15 cellular contexts compared by ENCODE assay signal in genomic region chr2:150495993-150496627, GRCh38. TPM values are rescaled to one million over a fixed set of nuclear protein-coding genes. Genes with fewer than 3 reads are reported as not detected.
DNase-seq lines count a peak whose midpoint lies in the region; ATAC-seq and TF ChIP-seq lines count a peak whose summit lies in the region.
"Had no signal": no experiment of that assay in that cellular context is flagged by ENCODE, and none has a peak within 500 bp of the region (broad histone marks: within the 10 kb centered on the region; RNA-seq: fewer than 3 reads in every experiment).

No MANE protein-coding gene starts in this region.

- H4K20me1 ChIP-seq in smooth muscle cell (ENCODE audit: low read depth) (no peaks in the 10 kb centered on the region), MM.1S (ENCODE audit: insufficient read depth, low read length) (no peaks in the 10 kb centered on the region)

- H3F3A ChIP-seq in smooth muscle cell (ENCODE audit: low read depth) = peaks cover 4% of the 10 kb centered on the region
- H3F3A ChIP-seq in MM.1S (ENCODE audit: insufficient read depth, low read length) = no peaks in the 10 kb centered on the region

- H3K27ac ChIP-seq in smooth muscle cell (ENCODE audit: low read depth) (peak overlapping the region; percentile 95), MM.1S (ENCODE audit: low read length) (no peak overlapping the region)

- no peaks in the 10 kb centered on the region for H3K36me3 ChIP-seq in smooth muscle cell (ENCODE audit: low read depth)
- no peaks in the 10 kb centered on the region for H3K36me3 ChIP-seq in MM.1S (replicated peaks; ENCODE audit: insufficient read depth, low read length)

- no peaks in the 10 kb centered on the region for H3K9me3 ChIP-seq in smooth muscle cell (replicated peaks; ENCODE audit: low read depth)
- no peaks in the 10 kb centered on the region for H3K9me3 ChIP-seq in MM.1S (replicated peaks; ENCODE audit: insufficient read depth, low read length)

- H3K79me2 ChIP-seq in smooth muscle cell (ENCODE audit: low read depth) (no peaks in the 10 kb centered on the region), MM.1S (ENCODE audit: low read length) (no peaks in the 10 kb centered on the region)

- H3K4me2 ChIP-seq in smooth muscle cell = peak overlapping the region; percentile 65
- H3K4me2 ChIP-seq in MM.1S (ENCODE audit: low read depth, low read length) = no peak overlapping the region

- H3K27me3 ChIP-seq in smooth muscle cell (ENCODE audit: low read depth) (no peaks in the 10 kb centered on the region), MM.1S (replicated peaks; ENCODE audit: insufficient read depth, low read length) (no peaks in the 10 kb centered on the region)

- H3K4me3 ChIP-seq in fibroblast of pulmonary artery (replicated peaks; ENCODE audit: low read depth, low read length) = no peak overlapping the region
- H3K4me3 ChIP-seq in smooth muscle cell = no peak overlapping the region
- H3K4me3 ChIP-seq in MM.1S (ENCODE audit: low read length) = no peak overlapping the region

- ATAC-seq in GM18909 (IDR thresholded peaks at IDR 0.05; ENCODE audit: poor library complexity, unreplicated experiment) (no peak), HG03571 (IDR thresholded peaks at IDR 0.05; ENCODE audit: unreplicated experiment) (no peak), HG02678 (IDR thresholded peaks at IDR 0.05; ENCODE audit: unreplicated experiment) (no peak)
- ATAC-seq: right cardiac atrium had no signal

- TF ChIP-seq CTCF in fibroblast of pulmonary artery (IDR thresholded peaks at IDR 0.05; ENCODE audit: low read length, missing control alignments) = no peak
- no peak for TF ChIP-seq CTCF in smooth muscle cell (IDR thresholded peaks at IDR 0.05; ENCODE audit: borderline replicate concordance, insufficient read depth, poor library complexity, severe bottlenecking)
- no peak for TF ChIP-seq CTCF in MM.1S (IDR thresholded peaks at IDR 0.05; ENCODE audit: low read length)

- peak; percentile 49 for DNase-seq in HPDE6-E6E7 (ENCODE audit: extremely low spot score)
- DNase-seq in T1000 (lab: John Stamatoyannopoulos, UW) = peak; percentile 47
- DNase-seq in fibroblast of pulmonary artery (ENCODE audit: low read depth) = peak; percentile 95
- DNase-seq in smooth muscle cell (lab: John Stamatoyannopoulos, UW; ENCODE audit: unreplicated experiment) = no peak
- no peak for DNase-seq in MM.1S
- DNase-seq: activated CD4-positive, alpha-beta T cell treated with anti-CD3 and anti-CD28 coated beads, Interleukin-2, amount 50 U/mL, for 4 hours; activated naive CD4-positive, alpha-beta T cell treated with anti-CD3 and anti-CD28 coated beads for 36 hours; cortex of kidney; DMS153; NCI-H1105 treated with DMSO at 0.1 percent for 48 hours; NCI-H69; right cardiac atrium had no signal

- H2AFZ ChIP-seq in smooth muscle cell (ENCODE audit: low read depth) (no peak overlapping the region), MM.1S (ENCODE audit: low read length) (no peak overlapping the region)

- H3K4me1 ChIP-seq in smooth muscle cell (ENCODE audit: low read depth) (peaks cover 3% of the 10 kb centered on the region), MM.1S (ENCODE audit: low read length) (no peaks in the 10 kb centered on the region)

- 20% methylated on average over 7 of the region's 7 CpGs for WGBS in smooth muscle cell (ENCODE audit: low lambda C conversion rate)

- H3K9ac ChIP-seq in smooth muscle cell (ENCODE audit: low read depth) (peak overlapping the region; percentile 40), MM.1S (ENCODE audit: low read length) (no peak overlapping the region)

- H3K9me2 ChIP-seq in MM.1S (replicated peaks; ENCODE audit: insufficient read depth, low read length) = no peaks in the 10 kb centered on the region

RNA-seq across cellular contexts. Expression of gene RND3, which starts 8.6 kb away (rescaled TPM):
- total RNA-seq in smooth muscle cell = 256 and 320 TPM in 2 replicates
- polyA plus RNA-seq in smooth muscle cell = 125 and 163 TPM in 2 replicates
- total RNA-seq: activated naive CD4-positive, alpha-beta T cell treated with anti-CD3 and anti-CD28 coated beads for 36 hours had no signal

Comparison
In these comparisons a context has a peak if more than half of its experiments do, and no peak if none do; other contexts are left out.
1. DNase-seq: peak in HPDE6-E6E7 (single experiment), T1000 (single experiment) and fibroblast of pulmonary artery (single experiment); none in smooth muscle cell (single experiment) and MM.1S (single experiment).